21 cellular contexts compared by ENCODE assay signal in the genomic region with DNA sequence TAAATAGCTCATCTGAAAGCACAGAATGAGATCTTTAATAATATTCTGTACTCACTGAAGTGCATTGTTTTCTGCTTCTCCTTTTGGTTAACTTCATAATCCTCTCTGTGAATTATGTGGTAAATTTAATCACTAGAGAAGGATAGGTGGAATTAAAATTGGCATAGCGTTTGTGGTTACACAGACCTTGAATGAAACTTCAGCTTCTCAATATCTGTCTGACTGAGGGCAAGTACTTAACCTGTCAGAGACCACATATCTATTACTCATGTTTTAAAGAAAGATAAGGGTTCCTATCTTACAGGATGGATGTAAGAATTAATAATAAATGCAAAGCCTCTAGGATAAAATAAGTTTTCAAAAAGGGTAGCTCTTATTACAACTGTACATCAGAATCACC.
"Had no signal": no experiment of that assay in that cellular context is flagged by ENCODE, and none has a peak within 500 bp of the region (broad histone marks: within the 10 kb centered on the region; RNA-seq: fewer than 3 reads in every experiment).

No MANE protein-coding gene starts in this region.

- H3K36me3 ChIP-seq: spleen, tibial artery, upper lobe of left lung, uterus had no signal

- H3K4me2 ChIP-seq: hepatocyte had no signal

- H3K27ac ChIP-seq: foreskin keratinocyte, hepatocyte, psoas muscle, spleen, tibial artery, upper lobe of left lung, uterus had no signal

- H2AFZ ChIP-seq: hepatocyte had no signal

- H3K27me3 ChIP-seq: foreskin keratinocyte, hepatocyte, spleen, tibial artery, upper lobe of left lung, uterus had no signal

- DNase-seq: endodermal cell; erythroblast; foreskin keratinocyte; head of caudate nucleus; kidney glomerular epithelial cell; mesendoderm; naive B cell; psoas muscle; retina; spleen; stimulated activated CD4-positive, alpha-beta T cell treated with anti-CD3 and anti-CD28 coated beads, Interleukin-15, amount 100 ng/mL, for 24 hours; stimulated activated CD4-positive, alpha-beta T cell treated with anti-CD3 and anti-CD28 coated beads, Interleukin-1b, Interleukin-23, amount 100 ng/mL, for 48 hours; stimulated activated CD4-positive, alpha-beta T cell treated with anti-CD3 and anti-CD28 coated beads, Interleukin-4, amount 100 ng/mL, for 24 hours; tibial artery; upper lobe of left lung; uterus had no signal

- H3K79me2 ChIP-seq: hepatocyte had no signal

- FAIRE-seq: endothelial cell of umbilical vein, islet of Langerhans had no signal

- H3K4me3 ChIP-seq: hepatocyte, psoas muscle, spleen, tibial artery, upper lobe of left lung, uterus had no signal

- ATAC-seq: foreskin keratinocyte; psoas muscle; sciatic nerve; stimulated activated memory B cell treated with anti-CD40 and anti-IgM and Interleukin-4, amounts not matched to agents 10 μg/mL and 1 μg/mL and 100 μg/mL, for 72 hours had no signal

- H3K9me3 ChIP-seq: psoas muscle, spleen, tibial artery, upper lobe of left lung, uterus had no signal
